Comparison of ENCODE assay signal across 1 cellular context in the genomic region with DNA sequence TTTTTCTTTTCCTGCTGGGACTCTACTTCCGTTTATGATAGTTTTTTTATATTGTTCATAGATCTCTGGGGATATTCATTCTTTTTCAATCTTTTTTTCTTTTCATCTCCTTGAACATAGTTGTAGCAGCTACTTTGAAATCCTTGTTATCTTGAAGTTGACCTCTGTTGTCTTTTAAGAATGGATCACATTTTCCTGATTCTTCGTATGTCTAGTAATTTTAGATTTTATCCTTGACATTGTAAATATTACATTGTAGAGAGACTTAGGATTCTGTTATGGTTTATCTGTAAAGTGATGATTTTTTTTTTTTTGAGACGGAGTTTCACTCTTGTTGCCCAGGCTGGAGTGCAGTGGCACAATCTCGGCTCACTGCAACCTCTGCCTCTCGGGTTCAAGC.
A peak's percentile ranks its signal among the peaks of the same experiment; 100 is the strongest.
TF ChIP-seq lines count a peak whose summit lies in the region.

No MANE protein-coding gene starts in this region.

TF ChIP-seq in HEK293, 187 proteins besides CTCF, POLR2A, EP300 and RAD21 (continued from another document):
- TF ChIP-seq, protein P1, sequence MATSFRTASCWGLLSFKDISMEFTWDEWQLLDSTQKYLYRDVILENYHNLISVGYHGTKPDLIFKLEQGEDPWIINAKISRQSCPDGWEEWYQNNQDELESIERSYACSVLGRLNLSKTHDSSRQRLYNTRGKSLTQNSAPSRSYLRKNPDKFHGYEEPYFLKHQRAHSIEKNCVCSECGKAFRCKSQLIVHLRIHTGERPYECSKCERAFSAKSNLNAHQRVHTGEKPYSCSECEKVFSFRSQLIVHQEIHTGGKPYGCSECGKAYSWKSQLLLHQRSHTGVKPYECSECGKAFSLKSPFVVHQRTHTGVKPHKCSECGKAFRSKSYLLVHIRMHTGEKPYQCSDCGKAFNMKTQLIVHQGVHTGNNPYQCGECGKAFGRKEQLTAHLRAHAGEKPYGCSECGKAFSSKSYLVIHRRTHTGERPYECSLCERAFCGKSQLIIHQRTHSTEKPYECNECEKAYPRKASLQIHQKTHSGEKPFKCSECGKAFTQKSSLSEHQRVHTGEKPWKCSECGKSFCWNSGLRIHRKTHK (tag by site-specific recombination; IDR thresholded peaks at IDR 0.05), result peak; percentile 98
- TF ChIP-seq, protein P2, sequence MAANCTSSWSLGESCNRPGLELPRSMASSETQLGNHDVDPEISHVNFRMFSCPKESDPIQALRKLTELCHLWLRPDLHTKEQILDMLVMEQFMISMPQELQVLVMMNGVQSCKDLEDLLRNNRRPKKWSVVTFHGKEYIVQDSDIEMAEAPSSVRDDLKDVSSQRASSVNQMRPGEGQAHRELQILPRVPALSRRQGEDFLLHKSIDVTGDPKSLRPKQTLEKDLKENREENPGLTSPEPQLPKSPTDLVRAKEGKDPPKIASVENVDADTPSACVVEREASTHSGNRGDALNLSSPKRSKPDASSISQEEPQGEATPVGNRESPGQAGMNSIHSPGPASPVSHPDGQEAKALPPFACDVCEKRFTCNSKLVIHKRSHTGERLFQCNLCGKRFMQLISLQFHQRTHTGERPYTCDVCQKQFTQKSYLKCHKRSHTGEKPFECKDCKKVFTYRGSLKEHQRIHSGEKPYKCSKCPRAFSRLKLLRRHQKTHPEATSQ (tag by site-specific recombination; IDR thresholded peaks at IDR 0.05), result no peak
- TF ChIP-seq MYNN (tag by site-specific recombination; IDR thresholded peaks at IDR 0.05; ENCODE audit: borderline replicate concordance) (no peak), ZNF341 (tag by site-specific recombination; IDR thresholded peaks at IDR 0.05; ENCODE audit: low read depth) (no peak), ZNF404 (tag by site-specific recombination; IDR thresholded peaks at IDR 0.05) (peak; percentile 99)
